ENCODE assay signal across 16 cellular contexts in the genomic region with DNA sequence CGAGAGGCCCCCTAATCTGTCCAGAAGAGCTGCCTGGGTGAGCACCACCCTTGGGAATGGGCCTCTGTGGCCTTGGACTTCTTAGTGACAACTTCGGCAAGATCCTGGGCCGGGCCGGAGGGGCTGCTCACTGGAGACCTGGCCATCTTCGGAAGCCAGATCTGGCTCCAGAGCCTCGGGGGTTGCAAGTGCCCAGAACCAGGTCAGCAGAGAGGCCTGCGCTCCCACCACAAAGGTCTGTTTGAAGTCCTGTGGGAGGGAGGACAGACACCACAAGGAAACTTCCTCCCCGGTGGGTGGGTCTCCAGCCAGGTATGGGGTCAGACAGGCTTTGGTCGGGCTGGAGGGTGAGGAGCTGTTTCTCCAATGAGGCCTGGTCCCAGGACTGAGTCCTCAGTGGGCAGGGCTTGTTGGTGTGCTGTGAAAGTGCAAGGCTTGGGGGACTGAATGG.
DNase-seq lines count a peak whose midpoint lies in the region; ATAC-seq and TF ChIP-seq lines count a peak whose summit lies in the region.
"Had no signal": no experiment of that assay in that cellular context is flagged by ENCODE, and none has a peak within 500 bp of the region (broad histone marks: within the 10 kb centered on the region; RNA-seq: fewer than 3 reads in every experiment).

No MANE protein-coding gene starts in this region.

- peak overlapping the region in 8 of 10 donors; percentile 88 to 98 (median 90) for H3K27ac ChIP-seq in heart right ventricle
- H3K27ac ChIP-seq in esophagus muscularis mucosa (replicated peaks in 1 of 4), result peak overlapping the region; percentile 92 to 94 (median 94)
- peak overlapping the region; percentile 35 for H3K27ac ChIP-seq in trophoblast cell (ENCODE audit: low read depth, low read length)
- H3K27ac ChIP-seq in urinary bladder (ENCODE audit: low read depth), result peak overlapping the region; percentile 11
- H3K27ac ChIP-seq: foreskin keratinocyte had no signal

- no peak for TF ChIP-seq POLR2A in esophagus muscularis mucosa (IDR thresholded peaks at IDR 0.05; ENCODE audit: low read depth)

- TF ChIP-seq CTCF in heart right ventricle (IDR thresholded peaks at IDR 0.05) (no peak), esophagus muscularis mucosa (IDR thresholded peaks at IDR 0.05) (no peak), CD14-positive monocyte (IDR thresholded peaks at IDR 0.05) (no peak), GM10266 (IDR thresholded peaks at IDR 0.05; ENCODE audit: control insufficient read depth, insufficient read depth, low read depth, missing control alignments) (no peak)

- H2BK12ac ChIP-seq in trophoblast cell (ENCODE audit: low read length), result no peak overlapping the region

- peaks cover 38 to 56% (median 51%) of the 10 kb centered on the region in 3 donors for H3K27me3 Mint-ChIP-seq in CD14-positive monocyte (ENCODE audit: low read depth in 3 of 3)

- peak overlapping the region; percentile 11 for H2BK5ac ChIP-seq in trophoblast cell (ENCODE audit: low read depth, low read length, poor library complexity)

- no peaks in the 10 kb centered on the region for H3K36me3 Mint-ChIP-seq in CD14-positive monocyte
- H3K36me3 Mint-ChIP-seq: naive thymus-derived CD4-positive, alpha-beta T cell had no signal

- H3K4me3 Mint-ChIP-seq in CD14-positive monocyte, result peak overlapping the region in 1 of 2 donors; percentile 55

- H3K36me3 ChIP-seq in heart right ventricle, result peaks cover 0 to 3% (median 0%) of the 10 kb centered on the region in 9 donors
- no peaks in the 10 kb centered on the region for H3K36me3 ChIP-seq in esophagus muscularis mucosa
- no peaks in the 10 kb centered on the region for H3K36me3 ChIP-seq in trophoblast cell (ENCODE audit: control insufficient read depth in 1 of 2, insufficient read depth in 2 of 2, low read length in 2 of 2)
- no peaks in the 10 kb centered on the region for H3K36me3 ChIP-seq in urinary bladder (ENCODE audit: insufficient read depth)

- peak overlapping the region; percentile 2 for H3K14ac ChIP-seq in trophoblast cell (ENCODE audit: low read length)

- peaks cover 12% of the 10 kb centered on the region for H3K79me1 ChIP-seq in trophoblast cell (ENCODE audit: low read length)

- no peak overlapping the region for H3K4ac ChIP-seq in trophoblast cell (ENCODE audit: low read depth, low read length)

- H3K4me3 ChIP-seq in heart right ventricle (no peak overlapping the region), esophagus muscularis mucosa (peak overlapping the region in 3 of 4 donors; percentile 4 to 55 (median 53)), trophoblast cell (ENCODE audit: low read depth, low read length) (no peak overlapping the region), urinary bladder (ENCODE audit: low read depth, low read length) (no peak overlapping the region)
- H3K4me3 ChIP-seq: A549 had no signal

- H3K27me3 ChIP-seq in heart right ventricle, result peaks cover 0 to 16% (median 0%) of the 10 kb centered on the region in 7 donors
- no peaks in the 10 kb centered on the region for H3K27me3 ChIP-seq in esophagus muscularis mucosa
- no peaks in the 10 kb centered on the region for H3K27me3 ChIP-seq in trophoblast cell (ENCODE audit: insufficient read depth, low read length)
- H3K27me3 ChIP-seq: foreskin keratinocyte had no signal

- intact Hi-C loops in heart right ventricle (cut with DNase I) (loop anchor here in 2 of 10 donors (5.0 kb wide), 2 partner anchors 35 to 40 kb away; no protein-coding TSS in a partner anchor), left cardiac atrium (cut with DNase I) (no loop called here), esophagus muscularis mucosa (cut with DNase I) (no loop called here), CD14-positive monocyte (cut with micrococcal nuclease) (no loop called here)

- no peak overlapping the region for H4K12ac ChIP-seq in trophoblast cell (ENCODE audit: low read depth, low read length)

- no peak for TF ChIP-seq EP300 in esophagus muscularis mucosa (IDR thresholded peaks at IDR 0.05)

- peak overlapping the region; percentile 50 for H4K91ac ChIP-seq in trophoblast cell (ENCODE audit: low read depth, low read length)

- H3K4me1 ChIP-seq in heart right ventricle, result peaks cover 56 to 97% (median 85%) of the 10 kb centered on the region in 9 donors
- H3K4me1 ChIP-seq in esophagus muscularis mucosa, result peaks cover 83 to 91% (median 88%) of the 10 kb centered on the region in 4 donors
- peaks cover 39 to 44% of the 10 kb centered on the region in 2 experiments for H3K4me1 ChIP-seq in trophoblast cell (ENCODE audit: control insufficient read depth in 1 of 2, insufficient read depth in 2 of 2, low read length in 2 of 2)
- no peaks in the 10 kb centered on the region for H3K4me1 ChIP-seq in urinary bladder (ENCODE audit: insufficient read depth)

- peaks cover 9% of the 10 kb centered on the region for H3K4me1 Mint-ChIP-seq in CD14-positive monocyte

- peak overlapping the region; percentile 6 for H4K8ac ChIP-seq in trophoblast cell (ENCODE audit: low read depth, low read length)

- H3K9ac ChIP-seq in trophoblast cell (ENCODE audit: low read length), result no peak overlapping the region

- H3K9me3 ChIP-seq in heart right ventricle (no peaks in the 10 kb centered on the region), esophagus muscularis mucosa (no peaks in the 10 kb centered on the region), trophoblast cell (ENCODE audit: insufficient read depth, low read depth, low read length) (no peaks in the 10 kb centered on the region)
- H3K9me3 ChIP-seq: A549 had no signal

- H3K27ac Mint-ChIP-seq in CD14-positive monocyte, result no peak overlapping the region
- H3K27ac Mint-ChIP-seq: naive thymus-derived CD4-positive, alpha-beta T cell had no signal

- H3K18ac ChIP-seq in trophoblast cell (ENCODE audit: low read length), result peak overlapping the region; percentile 36

- H3K79me2 ChIP-seq in trophoblast cell (ENCODE audit: control insufficient read depth, insufficient read depth, low read length, poor library complexity), result no peaks in the 10 kb centered on the region

- ATAC-seq in heart right ventricle (no peak), left cardiac atrium (no peak)
- ATAC-seq: foreskin keratinocyte; naive thymus-derived CD4-positive, alpha-beta T cell; stimulated activated naive CD8-positive, alpha-beta T cell treated with anti-CD3 and anti-CD28 coated beads, Interleukin-15, Interleukin-2, amounts not matched to agents 100 U/mL and 50 U/mL, for 24 hours had no signal

- DNase-seq in heart right ventricle (no peak), left cardiac atrium (no peak), esophagus muscularis mucosa (ENCODE audit: extremely low spot score) (no peak), trophoblast cell (no peak), CD14-positive monocyte (ENCODE audit: low spot score) (no peak), GM10266 (ENCODE audit: extremely low spot score) (no peak)
- no peak for DNase-seq in activated naive CD4-positive, alpha-beta T cell treated with anti-CD3 and anti-CD28 coated beads, Interleukin-2, amount 50 U/mL, for 16 hours
- DNase-seq: activated CD4-positive, alpha-beta T cell treated with anti-CD3 and anti-CD28 coated beads, Interleukin-2, amount 50 U/mL, for 1 hour; effector CD4-positive, alpha-beta T cell; foreskin keratinocyte; naive thymus-derived CD4-positive, alpha-beta T cell; NCI-H1048; NCI-H345; stimulated activated naive CD8-positive, alpha-beta T cell treated with anti-CD3 and anti-CD28 coated beads, Interleukin-15, Interleukin-2, amounts not matched to agents 100 U/mL and 50 U/mL, for 24 hours had no signal

- H3K9me3 Mint-ChIP-seq in CD14-positive monocyte, result peaks cover 0 to 11% (median 0%) of the 10 kb centered on the region in 7 donors

- H2AK5ac ChIP-seq in trophoblast cell (ENCODE audit: low read length), result peak overlapping the region; percentile 21

- no peak overlapping the region for H3K4me2 ChIP-seq in trophoblast cell (ENCODE audit: low read length)

- H2AFZ ChIP-seq in trophoblast cell (ENCODE audit: insufficient read depth, low read length, poor library complexity), result no peak overlapping the region

- H2BK120ac ChIP-seq in trophoblast cell (ENCODE audit: insufficient read depth, low read length, poor library complexity), result peak overlapping the region; percentile 6

- 91 to 92% methylated on average over 9 of the region's 9 CpGs for WGBS in heart right ventricle, 2 donors
- WGBS in esophagus muscularis mucosa, result 86% methylated on average over 2 of the region's 9 CpGs
- no CpG with 5 or more reads among the region's 9 CpGs for WGBS in trophoblast cell (ENCODE audit: extremely low coverage, insufficient coverage, insufficient read length)
- 91% methylated on average over 9 of the region's 9 CpGs for WGBS in urinary bladder

- H3K23ac ChIP-seq in trophoblast cell (ENCODE audit: low read length), result no peak overlapping the region

Comparison
In these comparisons a context has a peak if more than half of its experiments do, and no peak if none do; other contexts are left out.
1. H3K27ac ChIP-seq: peak in every context shown above with its lines; median percentile 94 in esophagus muscularis mucosa; 90 in heart right ventricle; 35 in trophoblast cell; 11 in urinary bladder.
2. H3K4me3 ChIP-seq: peak in esophagus muscularis mucosa (3 of 4); none in heart right ventricle (0 of 10), trophoblast cell (single experiment) and urinary bladder (single experiment).